Comparison of ENCODE assay signal across 15 cellular contexts in genomic region chr22:37239336-37240239, GRCh38. TPM values are rescaled to one million over a fixed set of nuclear protein-coding genes. Genes with fewer than 3 reads are reported as not detected.
A peak's percentile ranks its signal among the peaks of the same experiment; 100 is the strongest.
DNase-seq lines count a peak whose midpoint lies in the region; ATAC-seq and TF ChIP-seq lines count a peak whose summit lies in the region.
"Had no signal": no experiment of that assay in that cellular context is flagged by ENCODE, and none has a peak within 500 bp of the region (broad histone marks: within the 10 kb centered on the region; RNA-seq: fewer than 3 reads in every experiment).

No MANE protein-coding gene starts in this region.

- no peaks in the 10 kb centered on the region for H3K27me3 ChIP-seq in RWPE2 (ENCODE audit: insufficient read depth, poor library complexity, severe bottlenecking)
- H3K27me3 ChIP-seq in effector memory CD4-positive, alpha-beta T cell (replicated peaks; ENCODE audit: control insufficient read depth, insufficient read depth, low read length, poor library complexity, severe bottlenecking) = no peaks in the 10 kb centered on the region
- H3K27me3 ChIP-seq: thyroid gland had no signal

- peak; percentile 60 for DNase-seq in activated CD8-positive, alpha-beta memory T cell treated with anti-CD3 and anti-CD28 coated beads for 24 hours
- DNase-seq in activated CD8-positive, alpha-beta memory T cell treated with anti-CD3 and anti-CD28 coated beads, Interleukin-2, amount 50 U/mL, for 4 hours = no peak
- peak; percentile 42 for DNase-seq in RWPE2 (ENCODE audit: low spot score)
- DNase-seq in effector memory CD4-positive, alpha-beta T cell = no peak
- DNase-seq in stimulated activated naive B cell treated with anti-CD40 and anti-IgM and Interleukin-4, amounts not matched to agents 10 μg/mL and 1 μg/mL and 100 μg/mL, for 72 hours = no peak
- no peak for DNase-seq in omental fat pad (ENCODE audit: low spot score)
- no peak for DNase-seq in NCI-H82 (lab: John Stamatoyannopoulos, UW)
- no peak for DNase-seq in NAMALWA (ENCODE audit: low spot score)
- DNase-seq: ACHN, DMS 273 treated with DMSO at 0.1 percent for 48 hours, NCI-H1105 treated with DMSO at 0.1 percent for 48 hours, thyroid gland had no signal

- H3K9me3 ChIP-seq in RWPE2 (ENCODE audit: severe bottlenecking) = no peaks in the 10 kb centered on the region
- no peaks in the 10 kb centered on the region for H3K9me3 ChIP-seq in effector memory CD4-positive, alpha-beta T cell (ENCODE audit: control insufficient read depth, low read length)
- H3K9me3 ChIP-seq: thyroid gland had no signal

- no peaks in the 10 kb centered on the region for H3K27me3 Mint-ChIP-seq in stimulated activated naive B cell treated with anti-CD40 and anti-IgM and Interleukin-4, amounts not matched to agents 10 μg/mL and 1 μg/mL and 100 μg/mL, for 72 hours

- no peak for ATAC-seq in RWPE2 (ENCODE audit: low read depth)
- ATAC-seq in stimulated activated naive B cell treated with anti-CD40 and anti-IgM and Interleukin-4, amounts not matched to agents 10 μg/mL and 1 μg/mL and 100 μg/mL, for 72 hours (replicated peaks) = no peak
- ATAC-seq in omental fat pad (ENCODE audit: low FRiP score) = no peak

- H3K4me3 ChIP-seq in RWPE2 (ENCODE audit: severe bottlenecking) = no peak overlapping the region
- H3K4me3 ChIP-seq in effector memory CD4-positive, alpha-beta T cell (ENCODE audit: insufficient read depth, low read depth, low read length, poor library complexity, severe bottlenecking) = no peak overlapping the region
- H3K4me3 ChIP-seq: dorsolateral prefrontal cortex, thyroid gland had no signal

- TF ChIP-seq CTCF in RWPE2 (IDR thresholded peaks at IDR 0.05; ENCODE audit: poor library complexity, severe bottlenecking) (no peak), omental fat pad (IDR thresholded peaks at IDR 0.05) (no peak)

- H3K4me1 ChIP-seq in RWPE2 (ENCODE audit: insufficient read depth, poor library complexity, severe bottlenecking) = peaks cover 11% of the 10 kb centered on the region
- peaks cover 78% of the 10 kb centered on the region for H3K4me1 ChIP-seq in effector memory CD4-positive, alpha-beta T cell (ENCODE audit: control insufficient read depth, insufficient read depth, low read length, poor library complexity, severe bottlenecking)
- H3K4me1 ChIP-seq: parathyroid adenoma, thyroid gland had no signal

- H3K27ac Mint-ChIP-seq in stimulated activated naive B cell treated with anti-CD40 and anti-IgM and Interleukin-4, amounts not matched to agents 10 μg/mL and 1 μg/mL and 100 μg/mL, for 72 hours = peak overlapping the region; percentile 95

- H3K4me1 Mint-ChIP-seq in stimulated activated naive B cell treated with anti-CD40 and anti-IgM and Interleukin-4, amounts not matched to agents 10 μg/mL and 1 μg/mL and 100 μg/mL, for 72 hours = peaks cover 66 to 92% of the 10 kb centered on the region in 2 donors

- H3K9me3 Mint-ChIP-seq in stimulated activated naive B cell treated with anti-CD40 and anti-IgM and Interleukin-4, amounts not matched to agents 10 μg/mL and 1 μg/mL and 100 μg/mL, for 72 hours = no peaks in the 10 kb centered on the region

- peaks cover 62% of the 10 kb centered on the region for H3K36me3 ChIP-seq in RWPE2 (ENCODE audit: low read depth)
- peaks cover 34% of the 10 kb centered on the region for H3K36me3 ChIP-seq in effector memory CD4-positive, alpha-beta T cell (ENCODE audit: control insufficient read depth, insufficient read depth, low read length)
- H3K36me3 ChIP-seq: thyroid gland had no signal

- peaks cover 72 to 83% of the 10 kb centered on the region in 2 donors for H3K36me3 Mint-ChIP-seq in stimulated activated naive B cell treated with anti-CD40 and anti-IgM and Interleukin-4, amounts not matched to agents 10 μg/mL and 1 μg/mL and 100 μg/mL, for 72 hours

- H3K4me3 Mint-ChIP-seq in stimulated activated naive B cell treated with anti-CD40 and anti-IgM and Interleukin-4, amounts not matched to agents 10 μg/mL and 1 μg/mL and 100 μg/mL, for 72 hours = peak overlapping the region; percentile 62 to 93

- no peak overlapping the region for H3K27ac ChIP-seq in RWPE2 (ENCODE audit: poor library complexity, severe bottlenecking)
- H3K27ac ChIP-seq in effector memory CD4-positive, alpha-beta T cell (ENCODE audit: insufficient read depth, low read length, poor library complexity, severe bottlenecking) = peak overlapping the region; percentile 87
- H3K27ac ChIP-seq: dorsolateral prefrontal cortex, parathyroid adenoma, thyroid gland had no signal

RNA-seq across cellular contexts. Expression of gene RAC2, which starts 4.5 kb away (rescaled TPM):
- total RNA-seq in omental fat pad = 10 to 100 TPM; 11.0 to 51.6 (median 20.0) TPM

RNA-seq across cellular contexts. Expression of gene SSTR3, which starts 27.3 kb away (rescaled TPM):
- under 1 TPM in 2 of 4 donors, not detected in 2; 0.12 to 0.28 TPM for total RNA-seq in omental fat pad
- total RNA-seq: fibroblast of villous mesenchyme had no signal

RNA-seq across cellular contexts. Expression of gene CYTH4, which starts 42.7 kb away (rescaled TPM):
- total RNA-seq in omental fat pad = 10 to 100 TPM; 17.4 to 83.5 (median 34.4) TPM

RNA-seq across cellular contexts. Expression of gene C1QTNF6, which starts 51.5 kb away (rescaled TPM):
- total RNA-seq in omental fat pad = 1 to 10 TPM; 1.0 to 2.8 (median 1.4) TPM

Comparison
In these comparisons a context has a peak if more than half of its experiments do, and no peak if none do; other contexts are left out.
1. DNase-seq: peak in activated CD8-positive, alpha-beta memory T cell treated with anti-CD3 and anti-CD28 coated beads for 24 hours (single experiment) and RWPE2 (single experiment); none in activated CD8-positive, alpha-beta memory T cell treated with anti-CD3 and anti-CD28 coated beads, Interleukin-2, amount 50 U/mL, for 4 hours (single experiment), effector memory CD4-positive, alpha-beta T cell (0 of 3), stimulated activated naive B cell treated with anti-CD40 and anti-IgM and Interleukin-4, amounts not matched to agents 10 μg/mL and 1 μg/mL and 100 μg/mL, for 72 hours (single experiment), omental fat pad (single experiment), NCI-H82 (single experiment) and NAMALWA (single experiment).